ENCODE assay signal across 10 cellular contexts in genomic region chr11:111514216-111515031, GRCh38. TPM values are rescaled to one million over a fixed set of nuclear protein-coding genes. Genes with fewer than 3 reads are reported as not detected.
DNase-seq lines count a peak whose midpoint lies in the region; ATAC-seq lines count a peak whose summit lies in the region.
"Had no signal": no experiment of that assay in that cellular context is flagged by ENCODE, and none has a peak within 500 bp of the region (broad histone marks: within the 10 kb centered on the region; RNA-seq: fewer than 3 reads in every experiment).

TSS of gene HOATZ (plus strand) at chr11:111514778. CDS start at chr11:111514785, 7 bp downstream.

- no peaks in the 10 kb centered on the region for H3K9me3 ChIP-seq in skeletal muscle satellite cell (replicated peaks; ENCODE audit: low read length)
- H3K9me3 ChIP-seq: esophagus squamous epithelium had no signal

- intact Hi-C loops in activated CD4-positive, alpha-beta T cell treated with anti-CD3 and anti-CD28 coated beads for 36 hours (cut with DNase I, micrococcal nuclease): loop anchor here in 1 of 2 experiments (2.0 kb wide), 1 partner anchor 16 kb away; no protein-coding TSS in a partner anchor

- H3K4me2 ChIP-seq in skeletal muscle satellite cell (ENCODE audit: low read length): peak within 1 kb of the TSS; percentile 78
- H3K4me2 ChIP-seq: BLaER1 had no signal

- no peak within 1 kb of the TSS for H3K27ac Mint-ChIP-seq in activated CD4-positive, alpha-beta T cell treated with anti-CD3 and anti-CD28 coated beads for 36 hours
- no peak within 1 kb of the TSS for H3K27ac Mint-ChIP-seq in activated CD8-positive, alpha-beta memory T cell treated with anti-CD3 and anti-CD28 coated beads, Interleukin-2, amount 10 ng/mL, durations not matched to agents 7 days and 5 days

- POLR2A ChIA-PET in activated CD4-positive, alpha-beta T cell treated with anti-CD3 and anti-CD28 coated beads for 36 hours (lab: Charles Lee): no interaction called here

- H3K4me3 ChIP-seq in skeletal muscle satellite cell (ENCODE audit: low read length): peak within 1 kb of the TSS; percentile 48
- H3K4me3 ChIP-seq: BLaER1 had no signal

- no peaks in the 10 kb centered on the region for H3K9me3 Mint-ChIP-seq in activated CD4-positive, alpha-beta T cell treated with anti-CD3 and anti-CD28 coated beads for 36 hours (ENCODE audit: low read depth)
- no peaks in the 10 kb centered on the region for H3K9me3 Mint-ChIP-seq in activated CD8-positive, alpha-beta memory T cell treated with anti-CD3 and anti-CD28 coated beads, Interleukin-2, amount 10 ng/mL, durations not matched to agents 7 days and 5 days (ENCODE audit: low read depth)

- H3K36me3 ChIP-seq in skeletal muscle satellite cell (ENCODE audit: insufficient read depth, low read length): no peaks in the 10 kb centered on the region
- H3K36me3 ChIP-seq: BLaER1, esophagus squamous epithelium had no signal

- no peaks in the 10 kb centered on the region for H3K27me3 ChIP-seq in skeletal muscle satellite cell (ENCODE audit: control insufficient read depth, insufficient read depth, low read length)

- no peak within 1 kb of the TSS for H3K9ac ChIP-seq in skeletal muscle satellite cell (ENCODE audit: low read depth, low read length)
- H3K9ac ChIP-seq: BLaER1 had no signal

- peak; percentile 23 for ATAC-seq in activated CD4-positive, alpha-beta T cell treated with anti-CD3 and anti-CD28 coated beads for 36 hours
- ATAC-seq in activated CD8-positive, alpha-beta memory T cell treated with anti-CD3 and anti-CD28 coated beads, Interleukin-2, amount 10 ng/mL, durations not matched to agents 7 days and 5 days: no peak
- ATAC-seq in GM19324 (IDR thresholded peaks at IDR 0.05; ENCODE audit: low FRiP score, unreplicated experiment) (no peak), HG03025 (IDR thresholded peaks at IDR 0.05; ENCODE audit: low FRiP score, unreplicated experiment) (no peak)

- peaks cover 11% of the 10 kb centered on the region for H3K4me1 ChIP-seq in skeletal muscle satellite cell (ENCODE audit: control insufficient read depth, insufficient read depth, low read length)
- H3K4me1 ChIP-seq: BLaER1 had no signal

- CTCF ChIA-PET in activated CD4-positive, alpha-beta T cell treated with anti-CD3 and anti-CD28 coated beads for 36 hours (lab: Charles Lee): interaction anchor here (0.6 to 2.5 kb wide), 7 partner anchors 8 to 231 kb away, joined by 3 to 6 read pairs (median 3); no protein-coding TSS in a partner anchor
- CTCF ChIA-PET in activated CD8-positive, alpha-beta memory T cell treated with anti-CD3 and anti-CD28 coated beads, Interleukin-2, amount 10 ng/mL, durations not matched to agents 7 days and 5 days (lab: Charles Lee): interaction anchor here (1.2 to 1.7 kb wide), 3 partner anchors 16 to 26 kb away, joined by 3 to 9 read pairs (median 4); partner anchors contain the start of gene LAYN

- H3K4me1 Mint-ChIP-seq in activated CD4-positive, alpha-beta T cell treated with anti-CD3 and anti-CD28 coated beads for 36 hours: peaks cover 20% of the 10 kb centered on the region
- H3K4me1 Mint-ChIP-seq in activated CD8-positive, alpha-beta memory T cell treated with anti-CD3 and anti-CD28 coated beads, Interleukin-2, amount 10 ng/mL, durations not matched to agents 7 days and 5 days: peaks cover 15% of the 10 kb centered on the region

- H3K36me3 Mint-ChIP-seq in activated CD4-positive, alpha-beta T cell treated with anti-CD3 and anti-CD28 coated beads for 36 hours (ENCODE audit: low read depth): no peaks in the 10 kb centered on the region
- H3K36me3 Mint-ChIP-seq in activated CD8-positive, alpha-beta memory T cell treated with anti-CD3 and anti-CD28 coated beads, Interleukin-2, amount 10 ng/mL, durations not matched to agents 7 days and 5 days: peaks cover 5% of the 10 kb centered on the region

- H3K27me3 Mint-ChIP-seq in activated CD4-positive, alpha-beta T cell treated with anti-CD3 and anti-CD28 coated beads for 36 hours: peaks cover 34% of the 10 kb centered on the region
- peaks cover 52% of the 10 kb centered on the region for H3K27me3 Mint-ChIP-seq in activated CD8-positive, alpha-beta memory T cell treated with anti-CD3 and anti-CD28 coated beads, Interleukin-2, amount 10 ng/mL, durations not matched to agents 7 days and 5 days

- H3K4me3 Mint-ChIP-seq in activated CD4-positive, alpha-beta T cell treated with anti-CD3 and anti-CD28 coated beads for 36 hours: peak within 1 kb of the TSS; percentile 2
- peak within 1 kb of the TSS; percentile 12 for H3K4me3 Mint-ChIP-seq in activated CD8-positive, alpha-beta memory T cell treated with anti-CD3 and anti-CD28 coated beads, Interleukin-2, amount 10 ng/mL, durations not matched to agents 7 days and 5 days

- peak; percentile 46 for DNase-seq in activated CD4-positive, alpha-beta T cell treated with anti-CD3 and anti-CD28 coated beads for 36 hours
- DNase-seq in activated CD4-positive, alpha-beta T cell treated with anti-CD3 and anti-CD28 coated beads, Interleukin-2, amount 50 U/mL, for 1 hour: no peak
- no peak for DNase-seq in activated CD8-positive, alpha-beta memory T cell treated with anti-CD3 and anti-CD28 coated beads, Interleukin-2, amount 10 ng/mL, durations not matched to agents 7 days and 5 days
- DNase-seq in globus pallidus (ENCODE audit: low spot score): peak; percentile 51
- no peak for DNase-seq in kidney tubule cell (ENCODE audit: low spot score)
- DNase-seq: esophagus squamous epithelium had no signal

RNA-seq across cellular contexts. Expression of gene HOATZ, which starts in this region (rescaled TPM):
- total RNA-seq in activated CD4-positive, alpha-beta T cell treated with anti-CD3 and anti-CD28 coated beads for 36 hours: not detected
- not detected for total RNA-seq in activated CD8-positive, alpha-beta memory T cell treated with anti-CD3 and anti-CD28 coated beads, Interleukin-2, amount 10 ng/mL, durations not matched to agents 7 days and 5 days
- total RNA-seq in skeletal muscle satellite cell (2012; rRNA removed): not detected in 2 replicates
- total RNA-seq: esophagus squamous epithelium had no signal

Comparison
In these comparisons a context has a peak if more than half of its experiments do, and no peak if none do; other contexts are left out.
1. Peak in DNase-seq and ATAC-seq in activated CD4-positive, alpha-beta T cell treated with anti-CD3 and anti-CD28 coated beads for 36 hours; RNA of the gene not detected or under 1 TPM.